In genomic region chr18:10424576-10425314, GRCh38 we compare ENCODE assay signal across 21 cellular contexts. TPM values are rescaled to one million over a fixed set of nuclear protein-coding genes. Genes with fewer than 3 reads are reported as not detected.
DNase-seq lines count a peak whose midpoint lies in the region; TF ChIP-seq lines count a peak whose summit lies in the region.
"Had no signal": no experiment of that assay in that cellular context is flagged by ENCODE, and none has a peak within 500 bp of the region (broad histone marks: within the 10 kb centered on the region; RNA-seq: fewer than 3 reads in every experiment).

No MANE protein-coding gene starts in this region.

- H3K4me3 ChIP-seq in adipocyte (ENCODE audit: low read length), result peak overlapping the region; percentile 62
- peak overlapping the region in 1 of 2 experiments; percentile 25 for H3K4me3 ChIP-seq in mesenchymal stem cell (ENCODE audit: insufficient read depth in 1 of 2, low read depth in 1 of 2, low read length in 2 of 2)
- no peak overlapping the region for H3K4me3 ChIP-seq in tibial nerve
- H3K4me3 ChIP-seq: K562, pancreas, right lobe of liver had no signal

- H3K9ac ChIP-seq in adipocyte (ENCODE audit: low read length) (peak overlapping the region; percentile 74), mesenchymal stem cell (ENCODE audit: low read length) (peak overlapping the region; percentile 46)

- POLR2A ChIA-PET in HEK293T (lab: Yijun Ruan, JAX), result no interaction called here

- 92% methylated on average over 6 of the region's 7 CpGs for WGBS in mesenchymal stem cell
- WGBS in tibial nerve, 2 donors, result 29 to 46% methylated on average over 7 of the region's 7 CpGs

- H3K9me3 ChIP-seq in adipocyte (ENCODE audit: control insufficient read depth, low read length) (peaks cover 5% of the 10 kb centered on the region), mesenchymal stem cell (ENCODE audit: control insufficient read depth, low read length) (peaks cover 6% of the 10 kb centered on the region), tibial nerve (peaks cover 0 to 8% (median 0%) of the 10 kb centered on the region in 4 donors)
- H3K9me3 ChIP-seq: pancreas, right lobe of liver had no signal

- H3K23ac ChIP-seq in mesenchymal stem cell (ENCODE audit: low read length in 2 of 2), result no peak overlapping the region

- H4K8ac ChIP-seq in mesenchymal stem cell (ENCODE audit: low read length), result no peak overlapping the region

- CTCF ChIA-PET in HEK293T (lab: Yijun Ruan, JAX), result no interaction called here

- no peak overlapping the region for H2BK120ac ChIP-seq in mesenchymal stem cell (ENCODE audit: low read depth, low read length)

- H3K36me3 ChIP-seq in adipocyte (ENCODE audit: control insufficient read depth, insufficient read depth, low read length, severe bottlenecking) (no peaks in the 10 kb centered on the region), mesenchymal stem cell (ENCODE audit: control insufficient read depth in 1 of 2, insufficient read depth in 2 of 2, low read depth in 1 of 2, low read length in 2 of 2) (no peaks in the 10 kb centered on the region), tibial nerve (no peaks in the 10 kb centered on the region)
- H3K36me3 ChIP-seq: pancreas, right lobe of liver had no signal

- H2BK5ac ChIP-seq in mesenchymal stem cell (ENCODE audit: low read depth, low read length, poor library complexity, severe bottlenecking), result no peak overlapping the region

- no peak overlapping the region for H4K91ac ChIP-seq in mesenchymal stem cell (ENCODE audit: low read length)

- H3K27ac ChIP-seq in mesenchymal stem cell (ENCODE audit: low read length, poor library complexity, severe bottlenecking) (no peak overlapping the region), tibial nerve (peak overlapping the region in 3 of 4 donors; percentile 3 to 67 (median 42))
- H3K27ac ChIP-seq: pancreas, right lobe of liver had no signal

- peak overlapping the region in 1 of 2 experiments; percentile 82 for H3K14ac ChIP-seq in mesenchymal stem cell (ENCODE audit: low read length in 2 of 2)

- no peak overlapping the region for H3K4ac ChIP-seq in mesenchymal stem cell (ENCODE audit: low read depth in 1 of 2, low read length in 2 of 2)

- H3K4me2 ChIP-seq in mesenchymal stem cell (ENCODE audit: low read length, poor library complexity, severe bottlenecking), result no peak overlapping the region

- TF ChIP-seq CTCF in tibial nerve (IDR thresholded peaks at IDR 0.05) (no peak), GM10266 (IDR thresholded peaks at IDR 0.05; ENCODE audit: control insufficient read depth, insufficient read depth, low read depth, missing control alignments) (no peak)

- H3K79me1 ChIP-seq in mesenchymal stem cell (replicated peaks; ENCODE audit: low read length, poor library complexity, severe bottlenecking), result no peaks in the 10 kb centered on the region

- no peak overlapping the region for H2AK5ac ChIP-seq in mesenchymal stem cell (ENCODE audit: low read length, severe bottlenecking)

- H3K27me3 ChIP-seq in adipocyte (replicated peaks; ENCODE audit: control insufficient read depth, insufficient read depth, low read length) (no peaks in the 10 kb centered on the region), mesenchymal stem cell (ENCODE audit: control insufficient read depth in 1 of 2, insufficient read depth in 1 of 2, low read length in 2 of 2) (peaks cover 0 to 24% of the 10 kb centered on the region in 2 experiments), tibial nerve (no peaks in the 10 kb centered on the region)
- H3K27me3 ChIP-seq: pancreas, right lobe of liver had no signal

- H3K4me1 ChIP-seq in adipocyte (ENCODE audit: control insufficient read depth, insufficient read depth, low read length), result peaks cover 55% of the 10 kb centered on the region
- no peaks in the 10 kb centered on the region for H3K4me1 ChIP-seq in mesenchymal stem cell (ENCODE audit: control insufficient read depth, insufficient read depth, low read depth, low read length)
- peaks cover 0 to 35% (median 12%) of the 10 kb centered on the region in 4 donors for H3K4me1 ChIP-seq in tibial nerve
- H3K4me1 ChIP-seq: pancreas, right lobe of liver had no signal

- no peak overlapping the region for H2BK12ac ChIP-seq in mesenchymal stem cell (ENCODE audit: low read length in 2 of 2)

- TF ChIP-seq POLR2A in tibial nerve (IDR thresholded peaks at IDR 0.05), result no peak

- H3K18ac ChIP-seq in mesenchymal stem cell (ENCODE audit: low read depth in 1 of 2, low read length in 2 of 2), result no peak overlapping the region

- H2AFZ ChIP-seq in mesenchymal stem cell (ENCODE audit: low read depth, low read length), result no peak overlapping the region

- no peak overlapping the region for H2BK15ac ChIP-seq in mesenchymal stem cell (ENCODE audit: low read depth, poor library complexity, severe bottlenecking)

- DNase-seq in adipocyte (ENCODE audit: low read depth) (peak; percentile 72), fibroblast of the conjunctiva (ENCODE audit: low read depth) (peak; percentile 14), mesenchymal stem cell (peak; percentile 33), tibial nerve (ENCODE audit: low spot score in 2 of 2) (peak; percentile 43 to 49), NCI-H2107 treated with DMSO at 0.1 percent for 48 hours (lab: John Stamatoyannopoulos, UW; ENCODE audit: unreplicated experiment) (no peak), GM10266 (ENCODE audit: extremely low spot score) (no peak), HEK293T (ENCODE audit: extremely low spot score) (no peak)
- DNase-seq in stimulated activated CD4-positive, alpha-beta T cell treated with anti-CD3 and anti-CD28 coated beads, Interleukin-12 subunit alpha, Interleukin-12 subunit beta, amount 100 ng/mL, for 4 hours, result no peak
- DNase-seq: activated CD4-positive, alpha-beta T cell treated with anti-CD3 and anti-CD28 coated beads, Interleukin-2, amount 50 U/mL, for 48 hours; activated effector memory CD4-positive, alpha-beta T cell treated with anti-CD3 and anti-CD28 coated beads, Interleukin-2, amount 50 U/mL, for 16 hours; GF-D8; mesendoderm; naive thymus-derived CD4-positive, alpha-beta T cell; NCI-H1436 treated with DMSO at 0.1 percent for 48 hours; NCI-H2171 treated with DMSO at 0.1 percent for 48 hours; NCI-H524 treated with DMSO at 0.1 percent for 48 hours; pancreas; right lobe of liver; substantia nigra; T-helper 9 cell had no signal

- TF ChIP-seq EP300 in tibial nerve (IDR thresholded peaks at IDR 0.05), result peak in 1 of 2 donors; percentile 72

TF ChIP-seq in HEK293T, 16 proteins besides CTCF, POLR2A, EP300 and RAD21:
- no peak for TF ChIP-seq ELF4 (IDR thresholded peaks at IDR 0.05)
- no peak for TF ChIP-seq NFRKB (IDR thresholded peaks at IDR 0.05)
- no peak for TF ChIP-seq ARNT (IDR thresholded peaks at IDR 0.05)
- no peak for TF ChIP-seq BHLHE40 (IDR thresholded peaks at IDR 0.05; ENCODE audit: borderline replicate concordance)
- no peak for TF ChIP-seq L3MBTL2 (conservative IDR thresholded peaks at IDR 0.05)
- no peak for TF ChIP-seq SP1 (IDR thresholded peaks at IDR 0.05)
- no peak for TF ChIP-seq ZNF384 (IDR thresholded peaks at IDR 0.05)
- no peak for TF ChIP-seq CTBP1 (IDR thresholded peaks at IDR 0.05; ENCODE audit: borderline replicate concordance)

RNA-seq across cellular contexts. Expression of gene APCDD1, which starts 29.7 kb away (rescaled TPM):
- polyA plus RNA-seq in mesenchymal stem cell (2013, experiment 1 of 2), result 19.1 TPM
- polyA plus RNA-seq in mesenchymal stem cell (2013, experiment 2 of 2), result 20.6 TPM
- total RNA-seq in tibial nerve, result 100 to 1,000 TPM in 2 of 4 donors, 10 to 100 TPM in 2; 46.2 to 154 (median 101) TPM
- polyA plus RNA-seq: K562; naive thymus-derived CD4-positive, alpha-beta T cell had no signal

Comparison
In these comparisons a context has a peak if more than half of its experiments do, and no peak if none do; other contexts are left out.
1. DNase-seq: peak in adipocyte (single experiment), fibroblast of the conjunctiva (single experiment), mesenchymal stem cell (single experiment) and tibial nerve (2 of 2); none in NCI-H2107 treated with DMSO at 0.1 percent for 48 hours (single experiment), stimulated activated CD4-positive, alpha-beta T cell treated with anti-CD3 and anti-CD28 coated beads, Interleukin-12 subunit alpha, Interleukin-12 subunit beta, amount 100 ng/mL, for 4 hours (single experiment), GM10266 (single experiment) and HEK293T (single experiment).